Comparison of ENCODE assay signal across 12 cellular contexts in genomic region chrX:148670277-148670676, GRCh38.
"Had no signal": no experiment of that assay in that cellular context is flagged by ENCODE, and none has a peak within 500 bp of the region (broad histone marks: within the 10 kb centered on the region; RNA-seq: fewer than 3 reads in every experiment).

No MANE protein-coding gene starts in this region.

- H3K27me3 ChIP-seq: brain microvascular endothelial cell had no signal

- H3K4me1 Mint-ChIP-seq: stimulated activated naive CD8-positive, alpha-beta T cell treated with anti-CD3 and anti-CD28 coated beads, Interleukin-15, amount 100 ng/mL, for 72 hours had no signal

- H3K36me3 ChIP-seq: brain microvascular endothelial cell, thoracic aorta had no signal

- H3K4me3 ChIP-seq: thoracic aorta had no signal

- H3K27me3 Mint-ChIP-seq: activated naive CD8-positive, alpha-beta T cell; dendritic cell treated with granulocyte-macrophage colony-stimulating factor and Interleukin-4, amounts not matched to agents 40 ng/mL and 50 ng/mL, for 4 days; stimulated activated naive CD8-positive, alpha-beta T cell treated with anti-CD3 and anti-CD28 coated beads, Interleukin-15, amount 100 ng/mL, for 72 hours had no signal

- H3K4me3 Mint-ChIP-seq: activated naive CD8-positive, alpha-beta T cell; dendritic cell treated with granulocyte-macrophage colony-stimulating factor and Interleukin-4, amounts not matched to agents 40 ng/mL and 50 ng/mL, for 4 days; stimulated activated naive CD8-positive, alpha-beta T cell treated with anti-CD3 and anti-CD28 coated beads, Interleukin-15, amount 100 ng/mL, for 72 hours had no signal

- H3K27ac Mint-ChIP-seq: activated naive CD8-positive, alpha-beta T cell; dendritic cell treated with granulocyte-macrophage colony-stimulating factor and Interleukin-4, amounts not matched to agents 40 ng/mL and 50 ng/mL, for 4 days; stimulated activated naive CD8-positive, alpha-beta T cell treated with anti-CD3 and anti-CD28 coated beads, Interleukin-15, amount 100 ng/mL, for 72 hours had no signal

- ATAC-seq: stimulated activated naive CD8-positive, alpha-beta T cell treated with anti-CD3 and anti-CD28 coated beads, Interleukin-15, amount 100 ng/mL, for 72 hours had no signal

- FAIRE-seq: urothelium cell line had no signal

- H3K27ac ChIP-seq: brain microvascular endothelial cell, thoracic aorta had no signal

- DNase-seq: activated CD4-positive, alpha-beta T cell treated with anti-CD3 and anti-CD28 coated beads, Interleukin-2, amount 50 U/mL, for 1 hour; activated effector memory CD4-positive, alpha-beta T cell treated with Interleukin-2 at 50 U/mL for 16 hours; activated T-cell treated with anti-CD3 and anti-CD28 coated beads, Interleukin-2, amount 50 U/mL, for 1 hour; amygdala; brain microvascular endothelial cell; stimulated activated CD4-positive, alpha-beta T cell treated with anti-CD3 and anti-CD28 coated beads, Interleukin-4, amount 100 ng/mL, for 1 hour; stimulated activated CD8-positive, alpha-beta memory T cell treated with anti-CD3 and anti-CD28 coated beads, Interleukin-4, amount 100 ng/mL, for 48 hours; stimulated activated naive CD8-positive, alpha-beta T cell treated with anti-CD3 and anti-CD28 coated beads, Interleukin-15, amount 100 ng/mL, for 72 hours had no signal

- H3K9me3 ChIP-seq: thoracic aorta had no signal
